ENCODE assay signal across 31 cellular contexts in the genomic region with DNA sequence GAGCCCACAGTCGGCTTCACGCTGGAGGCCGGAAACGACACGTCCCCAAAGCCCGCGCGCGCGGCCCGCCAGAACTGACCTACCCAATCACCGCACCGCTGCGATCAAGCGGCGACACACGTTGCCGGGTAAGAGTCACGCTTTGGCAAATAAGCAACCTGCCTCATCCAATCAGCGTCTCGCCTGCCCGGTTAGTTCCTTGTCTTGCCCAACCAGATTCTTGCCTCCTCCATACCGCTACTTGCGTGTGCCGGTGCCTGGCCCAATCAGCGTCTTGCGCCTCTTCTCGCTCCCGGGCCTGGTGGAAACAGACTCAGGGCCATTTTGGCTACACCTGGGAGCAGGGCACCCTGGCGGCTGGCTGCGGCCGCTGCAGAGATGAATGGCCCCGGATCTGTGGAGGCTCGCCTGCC.
"Had no signal": no experiment of that assay in that cellular context is flagged by ENCODE, and none has a peak within 500 bp of the region (broad histone marks: within the 10 kb centered on the region; RNA-seq: fewer than 3 reads in every experiment).

No MANE protein-coding gene starts in this region.

- H3K27me3 ChIP-seq: esophagus squamous epithelium, heart right ventricle, neural progenitor cell, right atrium auricular region, tibial nerve, upper lobe of left lung had no signal

- H3K27ac ChIP-seq: esophagus squamous epithelium, heart right ventricle, left ventricle myocardium inferior, lower lobe of right lung, neural progenitor cell, prostate gland, right atrium auricular region, thoracic aorta, tibial nerve, upper lobe of left lung had no signal

- H3K4me1 ChIP-seq: esophagus squamous epithelium, heart right ventricle, left ventricle myocardium inferior, lower lobe of right lung, neural progenitor cell, prostate gland, right atrium auricular region, tibial nerve, upper lobe of left lung had no signal

- DNase-seq: cortex of kidney; effector memory CD8-positive, alpha-beta T cell; erythroblast; esophagus squamous epithelium; foreskin melanocyte; glutamatergic neuron; heart right ventricle; hippocampal formation; immature natural killer cell; islet precursor cell; kidney glomerular epithelial cell; left colon; left ventricle myocardium inferior; lower lobe of right lung; nucleus accumbens; stimulated activated CD4-positive, alpha-beta T cell treated with anti-CD3 and anti-CD28 coated beads, Interleukin-12 subunit alpha, Interleukin-12 subunit beta, amount 100 ng/mL, for 4 hours; stimulated activated CD4-positive, alpha-beta T cell treated with anti-CD3 and anti-CD28 coated beads, Interleukin-1b, Interleukin-23, amount 100 ng/mL, for 48 hours; stimulated activated CD4-positive, alpha-beta T cell treated with anti-CD3 and anti-CD28 coated beads, Interleukin-4, amount 100 ng/mL, for 1 hour; stimulated activated CD8-positive, alpha-beta memory T cell treated with anti-CD3 and anti-CD28 coated beads, Interleukin-4, amount 100 ng/mL, for 48 hours; stimulated activated naive CD4-positive, alpha-beta T cell; stimulated activated naive CD8-positive, alpha-beta T cell treated with anti-CD3 and anti-CD28 coated beads, Interleukin-15, amount 100 ng/mL, for 72 hours had no signal

- FAIRE-seq: endometrium, urothelium cell line had no signal

- H3K4me3 ChIP-seq: esophagus squamous epithelium, heart right ventricle, left ventricle myocardium inferior, lower lobe of right lung, neural progenitor cell, prostate gland, right atrium auricular region, smooth muscle cell, thoracic aorta, tibial nerve, upper lobe of left lung had no signal

- H3K9ac ChIP-seq: neural progenitor cell had no signal

- H3K9me3 ChIP-seq: prostate gland had no signal

- H2AFZ ChIP-seq: neural progenitor cell had no signal

- ATAC-seq: effector memory CD8-positive, alpha-beta T cell; heart right ventricle; left colon; lower lobe of right lung; sciatic nerve; stimulated activated naive CD8-positive, alpha-beta T cell treated with anti-CD3 and anti-CD28 coated beads, Interleukin-15, amount 100 ng/mL, for 72 hours had no signal

- H3K4me2 ChIP-seq: neural progenitor cell, smooth muscle cell had no signal
